ENCODE assay signal across 2 cellular contexts in genomic region chr13:55967055-55967454, GRCh38.
TF ChIP-seq lines count a peak whose summit lies in the region.

No MANE protein-coding gene starts in this region.

TF ChIP-seq in Ishikawa, 13 proteins besides CTCF, POLR2A, EP300 and RAD21 (continued from another document):
- TF ChIP-seq REST (IDR thresholded peaks at IDR 0.05; ENCODE audit: low read depth) (no peak), FOXM1 (IDR thresholded peaks at IDR 0.05; ENCODE audit: borderline replicate concordance, low read depth) (no peak), CEBPB (IDR thresholded peaks at IDR 0.05) (peak; percentile 32; the same call in 1 of the 2 replicates), CREB1 (IDR thresholded peaks at IDR 0.05; ENCODE audit: low read depth) (no peak)

TF ChIP-seq in GM23338, 12 proteins besides CTCF, POLR2A, EP300 and RAD21 (continued from another document):
- TF ChIP-seq JUNB (IDR thresholded peaks at IDR 0.05; ENCODE audit: unreplicated experiment) (no peak), REST (IDR thresholded peaks at IDR 0.05; ENCODE audit: unreplicated experiment) (no peak), ZNF462 (CRISPR knock-in tag; IDR thresholded peaks at IDR 0.05) (no peak)
TF ChIP-seq in GM23338: peak in this region for 0.
